In the genomic region with DNA sequence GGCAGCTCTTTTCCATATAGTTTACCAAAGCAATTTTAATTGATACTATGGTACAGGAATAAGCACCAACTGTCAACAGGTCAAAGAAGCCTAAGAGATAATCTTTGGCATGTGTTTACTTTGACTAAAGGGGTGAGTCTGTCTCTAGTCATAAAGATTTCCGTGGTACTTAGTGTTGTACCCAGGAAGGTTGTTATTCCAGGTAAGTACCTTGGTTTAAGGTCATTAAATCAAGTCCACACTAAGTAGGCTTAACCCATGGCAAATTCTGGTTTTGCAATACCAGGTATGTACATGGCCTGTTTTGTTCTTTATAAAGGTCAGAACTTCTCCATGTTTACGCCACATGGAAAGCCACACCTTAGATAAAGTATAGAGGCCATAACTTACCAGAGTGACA, we compare ENCODE assay signal across 22 cellular contexts.
"Had no signal": no experiment of that assay in that cellular context is flagged by ENCODE, and none has a peak within 500 bp of the region (broad histone marks: within the 10 kb centered on the region; RNA-seq: fewer than 3 reads in every experiment).

No MANE protein-coding gene starts in this region.

- H3K27ac Mint-ChIP-seq: activated CD8-positive, alpha-beta T cell treated with anti-CD3 and anti-CD28 coated beads for 36 hours; activated naive CD4-positive, alpha-beta T cell treated with anti-CD3 and anti-CD28 coated beads, Interleukin-2, amount 50 U/mL, for 24 hours; T-helper 1 cell treated with Interleukin-12 subunit alpha and Interleukin-12 subunit beta and Interleukin-4 antibody, amounts not matched to agents 30 μg/mL and 1 μg/mL, for 36 hours had no signal

- DNase-seq: activated CD4-positive, alpha-beta T cell treated with anti-CD3 and anti-CD28 coated beads for 4 hours; activated CD8-positive, alpha-beta memory T cell treated with anti-CD3 and anti-CD28 coated beads, Interleukin-2, amount 50 U/mL, for 48 hours; activated CD8-positive, alpha-beta T cell treated with anti-CD3 and anti-CD28 coated beads for 36 hours; activated effector memory CD4-positive, alpha-beta T cell treated with Interleukin-2 at 50 U/mL for 16 hours; activated naive CD4-positive, alpha-beta T cell; activated T-cell treated with anti-CD3 and anti-CD28 coated beads, Interleukin-2, amount 50 U/mL, for 1 hour; body of pancreas; MG63; MV-4-11; NCI-H1092 treated with DMSO at 0.1 percent for 48 hours; NCI-H1417 treated with DMSO at 0.1 percent for 48 hours; NCI-H1694; NCI-H2029; NCI-H345; NCI-H510A treated with DMSO at 0.1 percent for 48 hours; NCI-H69; PC-9; SHP77 treated with DMSO at 0.1 percent for 48 hours had no signal

- H3K27me3 ChIP-seq: ascending aorta, body of pancreas, MG63 had no signal

- H3K4me3 Mint-ChIP-seq: activated CD8-positive, alpha-beta T cell treated with anti-CD3 and anti-CD28 coated beads for 36 hours; activated naive CD4-positive, alpha-beta T cell treated with anti-CD3 and anti-CD28 coated beads, Interleukin-2, amount 50 U/mL, for 24 hours; T-helper 1 cell treated with Interleukin-12 subunit alpha and Interleukin-12 subunit beta and Interleukin-4 antibody, amounts not matched to agents 30 μg/mL and 1 μg/mL, for 36 hours had no signal

- H3K27ac ChIP-seq: ascending aorta, body of pancreas, PC-9 had no signal

- H3K9me3 Mint-ChIP-seq: activated naive CD4-positive, alpha-beta T cell treated with anti-CD3 and anti-CD28 coated beads, Interleukin-2, amount 50 U/mL, for 24 hours had no signal

- ATAC-seq: activated CD4-positive, CD25-positive, alpha-beta regulatory T cell treated with anti-CD3 and anti-CD28 coated beads, Interleukin-2, amount 50 U/mL, for 24 hours; activated CD8-positive, alpha-beta T cell treated with anti-CD3 and anti-CD28 coated beads for 36 hours; body of pancreas had no signal

- H3K9me3 ChIP-seq: ascending aorta, MG63 had no signal

- H3K4me3 ChIP-seq: ascending aorta, body of pancreas, MG63, PC-9 had no signal

- H3K27me3 Mint-ChIP-seq: activated CD8-positive, alpha-beta T cell treated with anti-CD3 and anti-CD28 coated beads for 36 hours; activated naive CD4-positive, alpha-beta T cell treated with anti-CD3 and anti-CD28 coated beads, Interleukin-2, amount 50 U/mL, for 24 hours had no signal
